Comparison of ENCODE assay signal across 26 cellular contexts in the genomic region with DNA sequence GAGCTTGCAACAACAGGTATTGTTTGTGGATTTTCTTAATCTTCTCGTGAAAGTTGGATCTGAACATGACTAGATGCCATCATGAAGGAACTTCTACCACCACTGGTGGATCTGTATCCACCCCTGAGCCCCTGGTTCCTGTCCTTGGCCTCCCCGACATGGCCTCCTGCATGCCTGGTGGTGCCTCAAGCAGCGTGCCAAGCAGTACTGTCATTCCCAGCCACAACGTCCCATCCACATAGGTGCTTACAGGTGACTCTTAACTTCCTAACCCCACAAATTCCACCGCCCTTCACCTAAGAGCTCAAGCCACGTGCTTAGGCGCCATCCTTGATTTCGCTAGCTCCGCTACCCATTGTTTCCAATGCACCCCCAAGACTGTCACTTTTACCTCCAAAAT. TPM values are rescaled to one million over a fixed set of nuclear protein-coding genes. Genes with fewer than 3 reads are reported as not detected.
DNase-seq lines count a peak whose midpoint lies in the region; ATAC-seq, FAIRE-seq and TF ChIP-seq lines count a peak whose summit lies in the region.
"Had no signal": no experiment of that assay in that cellular context is flagged by ENCODE, and none has a peak within 500 bp of the region (broad histone marks: within the 10 kb centered on the region; RNA-seq: fewer than 3 reads in every experiment).

No MANE protein-coding gene starts in this region.

- H3K79me1 ChIP-seq in H1 (ENCODE audit: low read depth, low read length) = no peaks in the 10 kb centered on the region

- 0 out of 2 replicates have a peak overlapping the region, but pooled peaks have one; percentile 76 for H2AK5ac ChIP-seq in H1 (ENCODE audit: low read depth, low read length)

- no peak for TF ChIP-seq EP300 in H1 (IDR thresholded peaks at IDR 0.05; ENCODE audit: borderline replicate concordance in 1 of 2, low read depth in 2 of 2, low read length in 2 of 2)

- in situ Hi-C loops in mammary epithelial cell (cut with MboI; ENCODE audit: low sequenced_read_pairs in 2 of 2) = no loop called here

- H3K27me3 ChIP-seq in BLaER1 (no peaks in the 10 kb centered on the region), H1 (replicated peaks in 1 of 4; ENCODE audit: control insufficient read depth in 3 of 4, extremely low read depth in 1 of 4, insufficient read depth in 3 of 4, low read length in 3 of 4) (no peaks in the 10 kb centered on the region), mammary epithelial cell (ENCODE audit: insufficient read depth, low read length) (no peaks in the 10 kb centered on the region), psoas muscle (ENCODE audit: insufficient read depth in 3 of 3, low read length in 2 of 3) (no peaks in the 10 kb centered on the region)
- no peaks in the 10 kb centered on the region for H3K27me3 ChIP-seq in BLaER1 treated with 17β-estradiol and CSF1 and Interleukin-3, amounts not matched to agents 10 nM and 100 nM
- H3K27me3 ChIP-seq: BE2C had no signal

- peaks cover 62% of the 10 kb centered on the region for H3K4me1 ChIP-seq in BLaER1
- H3K4me1 ChIP-seq in BLaER1 treated with 17β-estradiol and CSF1 and Interleukin-3, amounts not matched to agents 10 nM and 100 nM = peaks cover 11 to 64% (median 40%) of the 10 kb centered on the region in 10 experiments; a peak in 19 of 20 replicates
- H3K4me1 ChIP-seq in H1 (replicated peaks in 1 of 4; ENCODE audit: control insufficient read depth in 3 of 4, insufficient read depth in 4 of 4, low read length in 3 of 4) = no peaks in the 10 kb centered on the region
- no peaks in the 10 kb centered on the region for H3K4me1 ChIP-seq in mammary epithelial cell (ENCODE audit: insufficient read depth, low read length)
- no peaks in the 10 kb centered on the region for H3K4me1 ChIP-seq in psoas muscle
- H3K4me1 ChIP-seq: BE2C, Caco-2 had no signal

- TF ChIP-seq RAD21 in H1 (IDR thresholded peaks at IDR 0.05 in 1 of 2, conservative IDR thresholded peaks at IDR 0.05 in 1 of 2; ENCODE audit: low read depth in 2 of 2, low read length in 2 of 2) = no peak

- no TSS peak for BruUV-seq in mammary epithelial cell (replicated peaks; lab: Mats Ljungman, UMichigan)

- CTCF ChIA-PET in H1 (lab: Charles Lee; ENCODE audit: partially characterized antibody) (interaction anchor here (1.5 kb wide), 1 partner anchor 115 kb away, joined by 4 read pairs; no protein-coding TSS in a partner anchor), mammary epithelial cell (lab: Charles Lee; ENCODE audit: low non-redundant PET) (no interaction called here)

- no peak overlapping the region for H3K14ac ChIP-seq in H1 (ENCODE audit: insufficient read length)

- H3K27me3 Mint-ChIP-seq in osteocyte (ENCODE audit: unreplicated experiment) = no peaks in the 10 kb centered on the region
- H3K27me3 Mint-ChIP-seq: CD4-positive, alpha-beta memory T cell; CD4-positive, CD25-positive, alpha-beta regulatory T cell had no signal

- H3K79me2 ChIP-seq in H1 (ENCODE audit: control insufficient read depth in 1 of 2, insufficient read depth in 2 of 2, low read length in 2 of 2) (no peaks in the 10 kb centered on the region), mammary epithelial cell (ENCODE audit: insufficient read depth, low read length) (no peaks in the 10 kb centered on the region)

- intact Hi-C loops in mammary epithelial cell (cut with micrococcal nuclease) (no loop called here), psoas muscle (cut with DNase I) (no loop called here)

- no peak overlapping the region for H3K18ac ChIP-seq in H1 (ENCODE audit: extremely low read depth, low read length)

- ATAC-seq in psoas muscle = no peak

- DNase-seq in H1 (ENCODE audit: low read depth in 1 of 2, low spot score in 2 of 2) = no peak
- peak; percentile 51 for DNase-seq in osteocyte (ENCODE audit: extremely low spot score, unreplicated experiment)
- no peak for DNase-seq in mammary epithelial cell
- no peak for DNase-seq in psoas muscle
- no peak for DNase-seq in NCI-H526 treated with DMSO at 0.1 percent for 48 hours (lab: John Stamatoyannopoulos, UW)
- DNase-seq: 8988T; ACHN; BE2C; C1 segment of cervical spinal cord; Caco-2; Calu3; CD4-positive, alpha-beta memory T cell; CD4-positive, CD25-positive, alpha-beta regulatory T cell; CD8-positive, alpha-beta memory T cell; DMS79 treated with DMSO at 0.1 percent for 48 hours; GF-D8 had no signal

- WGBS in H1 (ENCODE audit: extremely low coverage in 1 of 2, insufficient coverage in 1 of 2, insufficient read length in 1 of 2, insufficient replicate concordance in 2 of 2, low coverage in 1 of 2, low lambda C conversion rate in 2 of 2, missing lambda C conversion rate in 1 of 2), 2 experiments = 95% methylated on average over 9 of the region's 9 CpGs; no CpG with 5 or more reads in 1 of the 2 experiments
- 54% methylated on average over 8 of the region's 9 CpGs for WGBS in mammary epithelial cell (ENCODE audit: low coverage, missing lambda C conversion rate)
- 88 to 93% (median 89%) methylated on average over 9 of the region's 9 CpGs for WGBS in psoas muscle, 3 donors

- no peaks in the 10 kb centered on the region for H3K36me3 Mint-ChIP-seq in osteocyte (ENCODE audit: unreplicated experiment)
- H3K36me3 Mint-ChIP-seq: CD14-positive monocyte; CD4-positive, alpha-beta memory T cell; CD4-positive, CD25-positive, alpha-beta regulatory T cell; CD8-positive, alpha-beta memory T cell had no signal

- POLR2A ChIA-PET in H1 (lab: Charles Lee; ENCODE audit: partially characterized antibody) = interaction anchor here (0.9 kb wide), 1 partner anchor 14 kb away, joined by 3 read pairs; no protein-coding TSS in a partner anchor

- H3K36me3 ChIP-seq in BLaER1 = no peaks in the 10 kb centered on the region
- H3K36me3 ChIP-seq in BLaER1 treated with 17β-estradiol and CSF1 and Interleukin-3, amounts not matched to agents 10 nM and 100 nM = no peaks in the 10 kb centered on the region
- H3K36me3 ChIP-seq in H1 (ENCODE audit: control insufficient read depth in 2 of 4, insufficient read depth in 4 of 4, low read length in 3 of 4) = no peaks in the 10 kb centered on the region
- no peaks in the 10 kb centered on the region for H3K36me3 ChIP-seq in mammary epithelial cell (ENCODE audit: insufficient read depth, low read length)
- no peaks in the 10 kb centered on the region for H3K36me3 ChIP-seq in psoas muscle (ENCODE audit: insufficient read depth in 1 of 2, low read depth in 1 of 2)
- H3K36me3 ChIP-seq: BE2C had no signal

- peaks cover 1% of the 10 kb centered on the region for H3K9me3 ChIP-seq in BLaER1
- H3K9me3 ChIP-seq in BLaER1 treated with 17β-estradiol and CSF1 and Interleukin-3, amounts not matched to agents 10 nM and 100 nM (replicated peaks in 1 of 11) = peaks cover under 1 to 8% (median 5%) of the 10 kb centered on the region in 11 experiments; a peak in 17 of 22 replicates
- no peaks in the 10 kb centered on the region for H3K9me3 ChIP-seq in H1 (ENCODE audit: insufficient read depth in 2 of 2, low read depth in 1 of 2, low read length in 1 of 2)
- H3K9me3 ChIP-seq in mammary epithelial cell (replicated peaks; ENCODE audit: insufficient read depth, low read length) = peaks cover 16% of the 10 kb centered on the region
- no peaks in the 10 kb centered on the region for H3K9me3 ChIP-seq in psoas muscle
- H3K9me3 ChIP-seq: BE2C, Caco-2 had no signal

- no peak overlapping the region for H2BK15ac ChIP-seq in H1 (ENCODE audit: low read length)

- H4K20me1 ChIP-seq in BLaER1 = no peaks in the 10 kb centered on the region
- no peaks in the 10 kb centered on the region for H4K20me1 ChIP-seq in BLaER1 treated with 17β-estradiol and CSF1 and Interleukin-3, amounts not matched to agents 10 nM and 100 nM
- no peaks in the 10 kb centered on the region for H4K20me1 ChIP-seq in H1 (replicated peaks in 1 of 2; ENCODE audit: control insufficient read depth in 1 of 2, insufficient read depth in 2 of 2, low read length in 2 of 2)
- H4K20me1 ChIP-seq in mammary epithelial cell (ENCODE audit: insufficient read depth, low read length) = no peaks in the 10 kb centered on the region

- no peak overlapping the region for H3K4me3 Mint-ChIP-seq in osteocyte (ENCODE audit: unreplicated experiment)
- H3K4me3 Mint-ChIP-seq: CD14-positive monocyte; CD4-positive, alpha-beta memory T cell; CD4-positive, CD25-positive, alpha-beta regulatory T cell; CD8-positive, alpha-beta memory T cell had no signal

- no peak for TF ChIP-seq POLR2A in H1 (IDR thresholded peaks at IDR 0.05; ENCODE audit: control extremely low read depth in 1 of 2, low read depth in 2 of 2, low read length in 2 of 2)

- H3K4me1 Mint-ChIP-seq in osteocyte (ENCODE audit: unreplicated experiment) = no peaks in the 10 kb centered on the region
- H3K4me1 Mint-ChIP-seq: CD14-positive monocyte; CD8-positive, alpha-beta memory T cell had no signal

- no peak overlapping the region for H4K91ac ChIP-seq in H1 (replicated peaks; ENCODE audit: insufficient read length, low read length)

- no peak overlapping the region for H2BK20ac ChIP-seq in H1 (ENCODE audit: low read length)

- H3K4me3 ChIP-seq in BLaER1 (no peak overlapping the region), H1 (ENCODE audit: extremely low read depth in 1 of 4, insufficient read depth in 2 of 4, low read depth in 3 of 4, low read length in 4 of 4) (no peak overlapping the region), mammary epithelial cell (replicated peaks in 1 of 3; ENCODE audit: insufficient read depth in 1 of 3, low read depth in 2 of 3, low read length in 3 of 3) (no peak overlapping the region), psoas muscle (no peak overlapping the region)
- H3K4me3 ChIP-seq in BLaER1 treated with 17β-estradiol and CSF1 and Interleukin-3, amounts not matched to agents 10 nM and 100 nM = no peak overlapping the region

- no peak overlapping the region for H3K4ac ChIP-seq in H1 (replicated peaks; ENCODE audit: insufficient read length, low read depth, low read length)

- H2BK5ac ChIP-seq in H1 (ENCODE audit: low read depth, low read length) = no peak overlapping the region

- H2AFZ ChIP-seq in H1 (ENCODE audit: low read length) (no peak overlapping the region), mammary epithelial cell (ENCODE audit: low read depth, low read length) (no peak overlapping the region)

- no peak for FAIRE-seq in H1 (lab: Jason Lieb, UNC)
- FAIRE-seq: A204.1, D721Med, G401.6, GM12891, GM19239 had no signal

- no peak overlapping the region for H4K8ac ChIP-seq in H1 (ENCODE audit: extremely low read depth, insufficient read depth, low read length)

- H2BK120ac ChIP-seq in H1 (replicated peaks; ENCODE audit: low read depth, low read length) = no peak overlapping the region

- no peak overlapping the region for H4K5ac ChIP-seq in H1 (ENCODE audit: insufficient read length, low read depth, low read length)

- H3K9me3 Mint-ChIP-seq in osteocyte (ENCODE audit: unreplicated experiment) = no peaks in the 10 kb centered on the region

- no peak overlapping the region for H3K9ac ChIP-seq in BLaER1
- H3K9ac ChIP-seq in BLaER1 treated with 17β-estradiol and CSF1 and Interleukin-3, amounts not matched to agents 10 nM and 100 nM = no peak overlapping the region
- no peak overlapping the region for H3K9ac ChIP-seq in H1 (replicated peaks in 1 of 4; ENCODE audit: extremely low read depth in 1 of 4, low read depth in 3 of 4, low read length in 3 of 4)
- no peak overlapping the region for H3K9ac ChIP-seq in mammary epithelial cell (ENCODE audit: insufficient read depth, low read length)

- no peak overlapping the region for H3K23ac ChIP-seq in H1 (ENCODE audit: insufficient read length)

- H3K23me2 ChIP-seq in H1 (ENCODE audit: low read depth, low read length) = no peaks in the 10 kb centered on the region

- no peak for TF ChIP-seq CTCF in H1 (IDR thresholded peaks at IDR 0.05; ENCODE audit: control extremely low read depth in 1 of 3, insufficient read depth in 1 of 3, low read depth in 1 of 3, low read length in 3 of 3)
- TF ChIP-seq CTCF in osteocyte (IDR thresholded peaks at IDR 0.05) = no peak
- TF ChIP-seq CTCF in mammary epithelial cell (conservative IDR thresholded peaks at IDR 0.05 in 1 of 2, IDR thresholded peaks at IDR 0.05 in 1 of 2; ENCODE audit: extremely low read depth in 1 of 2, insufficient read depth in 1 of 2, low read depth in 1 of 2, low read length in 2 of 2) = no peak
- no peak for TF ChIP-seq CTCF in psoas muscle (IDR thresholded peaks at IDR 0.05)

- dilution Hi-C loops in mammary epithelial cell (cut with HindIII; ENCODE audit: low sequenced_read_pairs) = loop anchor here (5.0 kb wide), 1 partner anchor 54 kb away; no protein-coding TSS in a partner anchor

- no peak overlapping the region for H3K27ac Mint-ChIP-seq in osteocyte (ENCODE audit: unreplicated experiment)
- H3K27ac Mint-ChIP-seq: CD14-positive monocyte; CD4-positive, alpha-beta memory T cell; CD4-positive, CD25-positive, alpha-beta regulatory T cell; CD8-positive, alpha-beta memory T cell had no signal

- no peak overlapping the region for H2BK12ac ChIP-seq in H1 (ENCODE audit: low read depth, low read length)

- H3K4me2 ChIP-seq in BLaER1 (peak overlapping the region; percentile 61), H1 (ENCODE audit: insufficient read depth in 1 of 2, low read depth in 2 of 2, low read length in 2 of 2) (no peak overlapping the region), mammary epithelial cell (ENCODE audit: insufficient read depth, low read depth, low read length) (no peak overlapping the region)
- peak overlapping the region in 8 of 11 experiments; percentile 11 to 56 (median 47); a peak in 13 of 22 replicates for H3K4me2 ChIP-seq in BLaER1 treated with 17β-estradiol and CSF1 and Interleukin-3, amounts not matched to agents 10 nM and 100 nM

- no peak overlapping the region for H3K56ac ChIP-seq in H1 (replicated peaks; ENCODE audit: insufficient read length, low read depth, low read length)

- H3K27ac ChIP-seq in BLaER1 = 0 out of 2 replicates have a peak overlapping the region, but pooled peaks have one; percentile 13
- H3K27ac ChIP-seq in BLaER1 treated with 17β-estradiol and CSF1 and Interleukin-3, amounts not matched to agents 10 nM and 100 nM = no peak overlapping the region
- H3K27ac ChIP-seq in H1 (ENCODE audit: low read depth, low read length) = no peak overlapping the region
- H3K27ac ChIP-seq in mammary epithelial cell (ENCODE audit: insufficient read depth, low read depth, low read length) = no peak overlapping the region
- no peak overlapping the region for H3K27ac ChIP-seq in psoas muscle

RNA-seq across cellular contexts. Expression of gene TPO, which starts 23.1 kb away (rescaled TPM):
- total RNA-seq in H1 (2021; fragmentation: NEBNext Ultra II Directional; extraction: Animal tissue kit (Norgen Biotek cat#: 25700)) = not detected in 2 replicates
- not detected in 2 replicates for polyA plus RNA-seq in H1 (2011; rRNA removed)
- not detected for polyA plus RNA-seq in H1 (2011; cell fraction: cytosol; rRNA removed)
- not detected for polyA plus RNA-seq in H1 (2011; cell fraction: nucleus; rRNA removed)
- 0.46 to 0.85 TPM (median 0.62 TPM) in 4 replicates for polyA plus RNA-seq in H1 (2012, experiment 1 of 2)
- polyA plus RNA-seq in H1 (2012, experiment 2 of 2) = 0.10 TPM
- polyA plus RNA-seq in H1 (2013, experiment 1 of 2) = not detected
- polyA plus RNA-seq in H1 (2013, experiment 2 of 2) = not detected
- not detected in 2 replicates for polyA minus RNA-seq in H1 (2011; rRNA and poly(A)+ RNA removed)
- polyA minus RNA-seq in H1 (2011; cell fraction: cytosol; rRNA and poly(A)+ RNA removed) = not detected
- not detected for polyA minus RNA-seq in H1 (2011; cell fraction: nucleus; rRNA and poly(A)+ RNA removed)
- not detected in 2 replicates for total RNA-seq in osteocyte
- total RNA-seq in mammary epithelial cell = not detected
- polyA plus RNA-seq in mammary epithelial cell = not detected
- polyA minus RNA-seq in mammary epithelial cell = not detected
- total RNA-seq in psoas muscle = 1 to 10 TPM; 2.4 to 4.5 (median 3.2) TPM
- 1 to 10 TPM; 2.1 to 3.8 (median 3.8) TPM for polyA plus RNA-seq in psoas muscle
- total RNA-seq: A673; Caco-2; Calu3; CD4-positive, alpha-beta memory T cell; CD8-positive, alpha-beta memory T cell had no signal
- polyA plus RNA-seq: AG04450, CD14-positive monocyte had no signal

Comparison
In these comparisons a context has a peak if more than half of its experiments do, and no peak if none do; other contexts are left out.
1. H3K4me2 ChIP-seq: peak in BLaER1 (single experiment) and BLaER1 treated with 17β-estradiol and CSF1 and Interleukin-3, amounts not matched to agents 10 nM and 100 nM (8 of 11); none in H1 (0 of 2) and mammary epithelial cell (single experiment).